In the genomic region with DNA sequence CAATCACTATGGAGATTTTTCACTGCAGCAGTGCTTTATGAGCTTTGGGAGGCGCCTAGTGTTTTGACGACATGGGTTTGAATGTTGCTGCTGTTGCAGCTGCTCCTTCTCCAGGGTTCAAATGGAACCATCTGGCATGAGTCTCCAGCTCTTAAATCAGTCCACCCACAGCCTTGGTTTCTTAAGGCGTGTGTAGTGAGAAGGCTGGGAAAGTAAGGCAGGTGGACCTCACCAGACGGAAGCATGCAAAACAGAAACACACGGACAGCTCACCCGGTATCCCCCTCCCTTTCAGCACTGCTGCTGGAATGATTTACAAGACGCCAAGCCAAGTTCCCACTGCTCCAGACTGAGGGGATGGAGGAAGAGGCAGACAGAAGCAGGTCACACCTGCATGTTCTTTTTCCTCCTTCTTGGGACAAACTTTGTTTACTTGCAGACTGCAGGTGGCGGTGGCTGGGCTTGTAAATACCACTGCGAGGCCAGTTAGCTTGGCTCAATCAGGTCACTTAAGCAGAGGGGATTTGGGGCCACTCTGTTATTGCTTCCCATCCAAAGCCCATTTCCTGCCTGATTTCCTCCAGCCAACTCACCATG, we compare ENCODE assay signal across 12 cellular contexts. TPM values are rescaled to one million over a fixed set of nuclear protein-coding genes. Genes with fewer than 3 reads are reported as not detected.
DNase-seq lines count a peak whose midpoint lies in the region; ATAC-seq and TF ChIP-seq lines count a peak whose summit lies in the region.
"Had no signal": no experiment of that assay in that cellular context is flagged by ENCODE, and none has a peak within 500 bp of the region (broad histone marks: within the 10 kb centered on the region; RNA-seq: fewer than 3 reads in every experiment).

No MANE protein-coding gene starts in this region.

- TF ChIP-seq EP300 in transverse colon (IDR thresholded peaks at IDR 0.05; ENCODE audit: low read depth) = no peak

- ATAC-seq in memory B cell (ENCODE audit: low read depth) = no peak
- ATAC-seq in HG02870 (IDR thresholded peaks at IDR 0.05; ENCODE audit: unreplicated experiment) = no peak

- no peak overlapping the region for H3K4me3 ChIP-seq in endodermal cell (ENCODE audit: low read length)
- H3K4me3 ChIP-seq in transverse colon = no peak overlapping the region
- no peak overlapping the region for H3K4me3 ChIP-seq in thyroid gland (replicated peaks in 1 of 3)

- peaks cover 79% of the 10 kb centered on the region for H3K4me1 Mint-ChIP-seq in activated CD4-positive, alpha-beta memory T cell treated with anti-CD3 and anti-CD28 coated beads, Interleukin-2, amount 10 ng/mL, durations not matched to agents 7 days and 5 days
- peaks cover 45% of the 10 kb centered on the region for H3K4me1 Mint-ChIP-seq in activated CD4-positive, alpha-beta memory T cell treated with anti-CD3 and anti-CD28 coated beads for 36 hours (ENCODE audit: low read depth)
- H3K4me1 Mint-ChIP-seq in endodermal cell (peaks cover 13% of the 10 kb centered on the region), memory B cell (peaks cover 44% of the 10 kb centered on the region)

- intact Hi-C loops in activated CD4-positive, alpha-beta memory T cell treated with anti-CD3 and anti-CD28 coated beads for 36 hours (cut with micrococcal nuclease) = no loop called here
- intact Hi-C loops in transverse colon (cut with DNase I; ENCODE audit: low total_unique reads) = no loop called here
- intact Hi-C loops in thyroid gland (cut with DNase I) = no loop called here

- DNase-seq in activated CD4-positive, alpha-beta memory T cell treated with anti-CD3 and anti-CD28 coated beads, Interleukin-2, amount 10 ng/mL, durations not matched to agents 7 days and 5 days = no peak
- no peak for DNase-seq in activated CD4-positive, alpha-beta memory T cell treated with anti-CD3 and anti-CD28 coated beads for 36 hours
- DNase-seq in endodermal cell (peak; percentile 70), memory B cell (ENCODE audit: low spot score in 2 of 2) (no peak), transverse colon (peak; percentile 35), DMS79 treated with DMSO at 0.1 percent for 48 hours (lab: John Stamatoyannopoulos, UW) (no peak), thyroid gland (no peak)
- DNase-seq: ACHN, DMS53, kidney glomerular epithelial cell had no signal

- POLR2A ChIA-PET in activated CD4-positive, alpha-beta memory T cell treated with anti-CD3 and anti-CD28 coated beads, Interleukin-2, amount 10 ng/mL, durations not matched to agents 7 days and 5 days (lab: Charles Lee) = interaction anchor here (1.1 kb wide), 1 partner anchor 12 kb away, joined by 3 read pairs; no protein-coding TSS in a partner anchor
- POLR2A ChIA-PET in activated CD4-positive, alpha-beta memory T cell treated with anti-CD3 and anti-CD28 coated beads for 36 hours (lab: Charles Lee) = no interaction called here

- peak overlapping the region; percentile 14 for H3K27ac Mint-ChIP-seq in activated CD4-positive, alpha-beta memory T cell treated with anti-CD3 and anti-CD28 coated beads, Interleukin-2, amount 10 ng/mL, durations not matched to agents 7 days and 5 days
- H3K27ac Mint-ChIP-seq in activated CD4-positive, alpha-beta memory T cell treated with anti-CD3 and anti-CD28 coated beads for 36 hours = no peak overlapping the region
- peak overlapping the region; percentile 20 for H3K27ac Mint-ChIP-seq in endodermal cell
- H3K27ac Mint-ChIP-seq in memory B cell = peak overlapping the region; percentile 69

- no peak overlapping the region for H3K27ac ChIP-seq in endodermal cell (ENCODE audit: low read depth, low read length)
- peak overlapping the region; percentile 70 to 79 (median 72) for H3K27ac ChIP-seq in transverse colon
- no peak overlapping the region for H3K27ac ChIP-seq in thyroid gland
- H3K27ac ChIP-seq: KMS-11 had no signal

- H3K4me3 Mint-ChIP-seq in activated CD4-positive, alpha-beta memory T cell treated with anti-CD3 and anti-CD28 coated beads, Interleukin-2, amount 10 ng/mL, durations not matched to agents 7 days and 5 days = no peak overlapping the region
- no peak overlapping the region for H3K4me3 Mint-ChIP-seq in activated CD4-positive, alpha-beta memory T cell treated with anti-CD3 and anti-CD28 coated beads for 36 hours
- H3K4me3 Mint-ChIP-seq in endodermal cell (no peak overlapping the region), memory B cell (no peak overlapping the region)

- no peaks in the 10 kb centered on the region for H3K27me3 ChIP-seq in endodermal cell (ENCODE audit: control insufficient read depth, insufficient read depth, low read length, poor library complexity, severe bottlenecking)
- H3K27me3 ChIP-seq in transverse colon = no peaks in the 10 kb centered on the region
- H3K27me3 ChIP-seq in thyroid gland = no peaks in the 10 kb centered on the region

- CTCF ChIA-PET in activated CD4-positive, alpha-beta memory T cell treated with anti-CD3 and anti-CD28 coated beads, Interleukin-2, amount 10 ng/mL, durations not matched to agents 7 days and 5 days (lab: Charles Lee) = interaction anchor here (0.5 to 1.4 kb wide), 3 partner anchors 33 to 190 kb away, joined by 3 to 4 read pairs (median 4); no protein-coding TSS in a partner anchor
- CTCF ChIA-PET in activated CD4-positive, alpha-beta memory T cell treated with anti-CD3 and anti-CD28 coated beads for 36 hours (lab: Charles Lee) = no interaction called here

- in situ Hi-C loops in transverse colon (cut with MboI; ENCODE audit: low pct_ligation_motif_present in 1 of 4, low pct_unique_long_range_greater_than_20kb in 1 of 4, low sequenced_read_pairs in 3 of 4) = no loop called here

- H3K9me3 ChIP-seq in endodermal cell (ENCODE audit: control insufficient read depth, low read length) = no peaks in the 10 kb centered on the region
- no peaks in the 10 kb centered on the region for H3K9me3 ChIP-seq in transverse colon
- no peaks in the 10 kb centered on the region for H3K9me3 ChIP-seq in thyroid gland

- H3K4me1 ChIP-seq in endodermal cell (ENCODE audit: control insufficient read depth, insufficient read depth, low read length) (no peaks in the 10 kb centered on the region), transverse colon (peaks cover 11 to 33% (median 21%) of the 10 kb centered on the region in 4 donors), thyroid gland (peaks cover 0 to 6% of the 10 kb centered on the region in 2 donors)

- no peak for TF ChIP-seq POLR2A in transverse colon (IDR thresholded peaks at IDR 0.05)
- TF ChIP-seq POLR2A in thyroid gland (IDR thresholded peaks at IDR 0.05) = no peak

- H3K27me3 Mint-ChIP-seq in activated CD4-positive, alpha-beta memory T cell treated with anti-CD3 and anti-CD28 coated beads, Interleukin-2, amount 10 ng/mL, durations not matched to agents 7 days and 5 days = no peaks in the 10 kb centered on the region
- no peaks in the 10 kb centered on the region for H3K27me3 Mint-ChIP-seq in activated CD4-positive, alpha-beta memory T cell treated with anti-CD3 and anti-CD28 coated beads for 36 hours
- H3K27me3 Mint-ChIP-seq in endodermal cell (ENCODE audit: insufficient read depth) = no peaks in the 10 kb centered on the region
- no peaks in the 10 kb centered on the region for H3K27me3 Mint-ChIP-seq in memory B cell

- TF ChIP-seq CTCF in endodermal cell (conservative IDR thresholded peaks at IDR 0.05) (peak; percentile 45), transverse colon (IDR thresholded peaks at IDR 0.05) (no peak), thyroid gland (IDR thresholded peaks at IDR 0.05) (no peak)

- WGBS in endodermal cell (ENCODE audit: insufficient coverage in 1 of 2, insufficient read length in 1 of 2), 2 experiments = 83 to 90% methylated on average over 7 to 9 of the region's 9 CpGs
- WGBS in transverse colon (ENCODE audit: low coverage in 1 of 2), 2 donors = 25 to 35% methylated on average over 2 to 9 of the region's 9 CpGs
- WGBS in thyroid gland, 2 donors = 63 to 64% methylated on average over 9 of the region's 9 CpGs

- H3K36me3 ChIP-seq in endodermal cell (ENCODE audit: control insufficient read depth, insufficient read depth, low read length) (peaks cover 98% of the 10 kb centered on the region), transverse colon (no peaks in the 10 kb centered on the region), thyroid gland (no peaks in the 10 kb centered on the region)

- H3K9me3 Mint-ChIP-seq in activated CD4-positive, alpha-beta memory T cell treated with anti-CD3 and anti-CD28 coated beads, Interleukin-2, amount 10 ng/mL, durations not matched to agents 7 days and 5 days = no peaks in the 10 kb centered on the region
- no peaks in the 10 kb centered on the region for H3K9me3 Mint-ChIP-seq in activated CD4-positive, alpha-beta memory T cell treated with anti-CD3 and anti-CD28 coated beads for 36 hours
- H3K9me3 Mint-ChIP-seq in endodermal cell (no peaks in the 10 kb centered on the region), memory B cell (no peaks in the 10 kb centered on the region)

- H3K36me3 Mint-ChIP-seq in activated CD4-positive, alpha-beta memory T cell treated with anti-CD3 and anti-CD28 coated beads, Interleukin-2, amount 10 ng/mL, durations not matched to agents 7 days and 5 days (ENCODE audit: low read depth) = peaks cover 93% of the 10 kb centered on the region
- H3K36me3 Mint-ChIP-seq in activated CD4-positive, alpha-beta memory T cell treated with anti-CD3 and anti-CD28 coated beads for 36 hours = peaks cover 68% of the 10 kb centered on the region
- H3K36me3 Mint-ChIP-seq in endodermal cell (ENCODE audit: low read depth) (peaks cover 80% of the 10 kb centered on the region), memory B cell (peaks cover 51% of the 10 kb centered on the region)

- H3K9ac ChIP-seq in endodermal cell (ENCODE audit: extremely low read depth, low read length, poor library complexity, severe bottlenecking) = no peak overlapping the region
- H3K9ac ChIP-seq: KMS-11 had no signal

RNA-seq across cellular contexts. Expression of a gene that starts 47.4 kb away (rescaled TPM):
- total RNA-seq in activated CD4-positive, alpha-beta memory T cell treated with anti-CD3 and anti-CD28 coated beads, Interleukin-2, amount 10 ng/mL, durations not matched to agents 7 days and 5 days = 100 to 1,000 TPM; 309 to 313 TPM
- total RNA-seq in activated CD4-positive, alpha-beta memory T cell treated with anti-CD3 and anti-CD28 coated beads for 36 hours = 100 to 1,000 TPM; 107 to 111 TPM
- total RNA-seq in endodermal cell (100 to 1,000 TPM in 1 of 2 donors, 10 to 100 TPM in 1; 96.1 to 119 TPM), transverse colon (10 to 100 TPM in 3 of 4 donors, 1 to 10 TPM in 1; 4.0 to 28.1 (median 15.1) TPM), thyroid gland (10 to 100 TPM in 2 of 4 donors, 1 to 10 TPM in 2; 6.4 to 15.2 (median 10.0) TPM)
- polyA plus RNA-seq in endodermal cell (2013, experiment 1 of 2) = 46.1 TPM
- 63.4 TPM for polyA plus RNA-seq in endodermal cell (2013, experiment 2 of 2)

Comparison
In these comparisons a context has a peak if more than half of its experiments do, and no peak if none do; other contexts are left out.
1. DNase-seq: peak in endodermal cell (single experiment) and transverse colon (single experiment); none in activated CD4-positive, alpha-beta memory T cell treated with anti-CD3 and anti-CD28 coated beads, Interleukin-2, amount 10 ng/mL, durations not matched to agents 7 days and 5 days (single experiment), activated CD4-positive, alpha-beta memory T cell treated with anti-CD3 and anti-CD28 coated beads for 36 hours (single experiment), memory B cell (0 of 2), DMS79 treated with DMSO at 0.1 percent for 48 hours (single experiment) and thyroid gland (0 of 2).
2. H3K27ac ChIP-seq: peak in transverse colon (4 of 4); none in endodermal cell (single experiment) and thyroid gland (0 of 3).